In genomic region chr3:113663761-113664160, GRCh38 we compare ENCODE assay signal across 17 cellular contexts.
"Had no signal": no experiment of that assay in that cellular context is flagged by ENCODE, and none has a peak within 500 bp of the region (broad histone marks: within the 10 kb centered on the region; RNA-seq: fewer than 3 reads in every experiment).

No MANE protein-coding gene starts in this region.

- ATAC-seq: natural killer cell; right cardiac atrium; stimulated activated effector memory CD8-positive, alpha-beta T cell treated with anti-CD3 and anti-CD28 coated beads, Interleukin-12 subunit alpha, Interleukin-12 subunit beta, amount 100 ng/mL, for 72 hours had no signal

- H3K27me3 Mint-ChIP-seq: activated CD4-positive, alpha-beta T cell treated with anti-CD3 and anti-CD28 coated beads, Interleukin-2, amount 10 ng/mL, durations not matched to agents 7 days and 5 days; activated naive CD8-positive, alpha-beta T cell treated with anti-CD3 and anti-CD28 coated beads, Interleukin-2, amount 10 ng/mL, durations not matched to agents 7 days and 5 days; central memory CD8-positive, alpha-beta T cell had no signal

- H3K27ac Mint-ChIP-seq: activated CD4-positive, alpha-beta T cell treated with anti-CD3 and anti-CD28 coated beads, Interleukin-2, amount 10 ng/mL, durations not matched to agents 7 days and 5 days; activated naive CD8-positive, alpha-beta T cell treated with anti-CD3 and anti-CD28 coated beads, Interleukin-2, amount 10 ng/mL, durations not matched to agents 7 days and 5 days; activated T-helper 1 cell treated with anti-CD3 and anti-CD28 coated beads, Interleukin-12 subunit alpha, Interleukin-12 subunit beta, Interleukin-2, Interleukin-4 antibody, amounts not matched to agents 30 ng/mL and 10 ng/mL and 1 ng/mL, durations not matched to agents 14 hours and 24 hours and 36 hours; stimulated activated effector memory CD8-positive, alpha-beta T cell treated with anti-CD3 and anti-CD28 coated beads, Interleukin-12 subunit alpha, Interleukin-12 subunit beta, amount 100 ng/mL, for 72 hours had no signal

- H3K4me3 Mint-ChIP-seq: activated CD4-positive, alpha-beta T cell treated with anti-CD3 and anti-CD28 coated beads, Interleukin-2, amount 10 ng/mL, durations not matched to agents 7 days and 5 days; activated naive CD8-positive, alpha-beta T cell treated with anti-CD3 and anti-CD28 coated beads, Interleukin-2, amount 10 ng/mL, durations not matched to agents 7 days and 5 days; activated T-helper 1 cell treated with anti-CD3 and anti-CD28 coated beads, Interleukin-12 subunit alpha, Interleukin-12 subunit beta, Interleukin-2, Interleukin-4 antibody, amounts not matched to agents 30 ng/mL and 10 ng/mL and 1 ng/mL, durations not matched to agents 14 hours and 24 hours and 36 hours; central memory CD8-positive, alpha-beta T cell; natural killer cell; stimulated activated effector memory CD8-positive, alpha-beta T cell treated with anti-CD3 and anti-CD28 coated beads, Interleukin-12 subunit alpha, Interleukin-12 subunit beta, amount 100 ng/mL, for 72 hours had no signal

- H3K9me3 Mint-ChIP-seq: activated CD4-positive, alpha-beta T cell treated with anti-CD3 and anti-CD28 coated beads, Interleukin-2, amount 10 ng/mL, durations not matched to agents 7 days and 5 days; activated naive CD8-positive, alpha-beta T cell treated with anti-CD3 and anti-CD28 coated beads, Interleukin-2, amount 10 ng/mL, durations not matched to agents 7 days and 5 days; activated T-helper 1 cell treated with anti-CD3 and anti-CD28 coated beads, Interleukin-12 subunit alpha, Interleukin-12 subunit beta, Interleukin-2, Interleukin-4 antibody, amounts not matched to agents 30 ng/mL and 10 ng/mL and 1 ng/mL, durations not matched to agents 14 hours and 24 hours and 36 hours; central memory CD8-positive, alpha-beta T cell; natural killer cell; stimulated activated effector memory CD8-positive, alpha-beta T cell treated with anti-CD3 and anti-CD28 coated beads, Interleukin-12 subunit alpha, Interleukin-12 subunit beta, amount 100 ng/mL, for 72 hours had no signal

- H3K27me3 ChIP-seq: brain microvascular endothelial cell, SJCRH30, spleen, tibial artery had no signal

- H3K4me1 ChIP-seq: tibial artery had no signal

- H3K4me3 ChIP-seq: SJCRH30, spleen, tibial artery had no signal

- H3K9me3 ChIP-seq: SJCRH30, spleen, tibial artery had no signal

- FAIRE-seq: TTC549 had no signal

- DNase-seq: activated CD4-positive, alpha-beta T cell treated with anti-CD3 and anti-CD28 coated beads, Interleukin-2, amount 10 ng/mL, durations not matched to agents 7 days and 5 days; activated CD4-positive, CD25-positive, alpha-beta regulatory T cell; activated CD8-positive, alpha-beta memory T cell treated with anti-CD3 and anti-CD28 coated beads, Interleukin-2, amount 50 U/mL, for 48 hours; activated naive CD8-positive, alpha-beta T cell treated with anti-CD3 and anti-CD28 coated beads, Interleukin-2, amount 10 ng/mL, durations not matched to agents 7 days and 5 days; brain microvascular endothelial cell; effector CD8-positive, alpha-beta T cell; foreskin fibroblast; natural killer cell; right cardiac atrium; SJCRH30; spleen; stimulated activated CD4-positive, alpha-beta T cell treated with anti-CD3 and anti-CD28 coated beads, Interleukin-1b, Interleukin-23, amount 100 ng/mL, for 48 hours; tibial artery had no signal

- H3K27ac ChIP-seq: brain microvascular endothelial cell, SJCRH30, tibial artery had no signal
